Comparison of ENCODE assay signal across 13 cellular contexts in the genomic region with DNA sequence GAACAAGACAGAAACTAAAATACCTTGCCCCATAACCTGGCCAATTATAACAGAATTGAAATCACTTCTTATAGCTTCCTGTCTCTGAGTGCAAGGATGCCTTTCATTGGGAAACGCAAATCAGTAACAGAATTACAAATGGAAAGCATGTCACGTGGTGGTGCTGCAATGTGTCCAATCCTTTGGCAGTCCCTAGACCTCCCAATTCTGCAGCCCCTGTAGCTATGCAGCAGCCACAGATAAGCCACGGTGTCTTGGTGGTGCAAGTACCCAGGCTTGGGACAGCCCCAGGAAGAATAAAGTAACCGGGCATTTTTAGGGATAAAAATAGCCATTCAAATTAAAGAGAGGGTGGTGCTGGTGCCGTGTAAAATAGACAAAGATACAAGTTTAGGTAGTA.
A peak's percentile ranks its signal among the peaks of the same experiment; 100 is the strongest.
DNase-seq lines count a peak whose midpoint lies in the region; ATAC-seq, FAIRE-seq and TF ChIP-seq lines count a peak whose summit lies in the region.
"Had no signal": no experiment of that assay in that cellular context is flagged by ENCODE, and none has a peak within 500 bp of the region (broad histone marks: within the 10 kb centered on the region; RNA-seq: fewer than 3 reads in every experiment).

No MANE protein-coding gene starts in this region.

- in situ Hi-C loops in GM12878 (cut with MboI) = no loop called here

- TF ChIP-seq RAD21 in GM12878 (IDR thresholded peaks at IDR 0.05; ENCODE audit: insufficient read depth, low read depth, low read length) = no peak

- intact Hi-C loops in GM12878 (cut with micrococcal nuclease; ENCODE audit: unreplicated experiment) = no loop called here
- intact Hi-C loops in activated naive CD4-positive, alpha-beta T cell treated with anti-CD3 and anti-CD28 coated beads for 36 hours (cut with micrococcal nuclease) = no loop called here

- H3K9me3 Mint-ChIP-seq in activated naive CD4-positive, alpha-beta T cell treated with anti-CD3 and anti-CD28 coated beads for 36 hours = no peaks in the 10 kb centered on the region

- H3K4me3 Mint-ChIP-seq in activated naive CD4-positive, alpha-beta T cell treated with anti-CD3 and anti-CD28 coated beads for 36 hours = no peak overlapping the region

- CTCF ChIA-PET in GM12878 (lab: Yijun Ruan, JAX) = no interaction called here
- CTCF ChIA-PET in activated naive CD4-positive, alpha-beta T cell treated with anti-CD3 and anti-CD28 coated beads for 36 hours (lab: Charles Lee) = no interaction called here

- WGBS in GM12878 (ENCODE audit: insufficient coverage, insufficient replicate concordance, low lambda C conversion rate, missing lambda C conversion rate) = under 1% methylated on average over 5 of the region's 5 CpGs
- WGBS in mesodermal cell (ENCODE audit: insufficient coverage in 2 of 2), 2 experiments = 92 to 100% methylated on average over 4 to 5 of the region's 5 CpGs

- H3K4me1 Mint-ChIP-seq in activated naive CD4-positive, alpha-beta T cell treated with anti-CD3 and anti-CD28 coated beads for 36 hours (ENCODE audit: low read depth) = no peaks in the 10 kb centered on the region

- peaks cover 4% of the 10 kb centered on the region for H3K27me3 Mint-ChIP-seq in activated naive CD4-positive, alpha-beta T cell treated with anti-CD3 and anti-CD28 coated beads for 36 hours (ENCODE audit: low read depth)

- H3K27ac Mint-ChIP-seq in activated naive CD4-positive, alpha-beta T cell treated with anti-CD3 and anti-CD28 coated beads for 36 hours = no peak overlapping the region

- SMC1A ChIA-PET in GM12878 (lab: Charles Lee; ENCODE audit: uncharacterized antibody, unreplicated experiment) = interaction anchor here (1.5 kb wide), 1 partner anchor 29 kb away, joined by 4 read pairs; no protein-coding TSS in a partner anchor

- no TSS peak for BruUV-seq in GM12878 (replicated peaks; lab: Mats Ljungman, UMichigan)

- peak overlapping the region; percentile 66 for H2AFZ ChIP-seq in ACC112 (ENCODE audit: low read length, unreplicated experiment)
- peak overlapping the region; percentile 57 for H2AFZ ChIP-seq in GM12878 (ENCODE audit: control insufficient read depth, low read depth, low read length)

- POLR2A ChIA-PET in GM12878 (lab: Charles Lee) = no interaction called here

- H3K27ac ChIP-seq in ACC112 (ENCODE audit: low read depth, low read length) (peak overlapping the region; percentile 96), GM12878 (ENCODE audit: control insufficient read depth, insufficient read depth) (peak overlapping the region; percentile 20), mesodermal cell (ENCODE audit: low read depth, low read length, severe bottlenecking) (peak overlapping the region; percentile 93)

- no peak for TF ChIP-seq POLR2A in H54 (IDR thresholded peaks at IDR 0.05; ENCODE audit: low read depth, low read length)
- no peak for TF ChIP-seq POLR2A in GM12878 (IDR thresholded peaks at IDR 0.05; ENCODE audit: low read depth, low read length)

- H3K79me2 ChIP-seq in ACC112 (ENCODE audit: control insufficient read depth, insufficient read depth, low read length, unreplicated experiment) (no peaks in the 10 kb centered on the region), GM12878 (ENCODE audit: control insufficient read depth, insufficient read depth, low read length) (no peaks in the 10 kb centered on the region)

- H3K27me3 ChIP-seq in ACC112 (ENCODE audit: insufficient read depth, low read length) = no peaks in the 10 kb centered on the region
- H3K27me3 ChIP-seq in GM12878 (replicated peaks in 1 of 2; ENCODE audit: control insufficient read depth in 2 of 2, insufficient read depth in 2 of 2, low read length in 1 of 2) = no peaks in the 10 kb centered on the region

- DNase-seq in H54 (ENCODE audit: insufficient read length, low spot score) (no peak), GM12878 (ENCODE audit: low read depth, low spot score) (no peak), urothelium cell line (ENCODE audit: low spot score) (no peak)
- DNase-seq in activated naive CD4-positive, alpha-beta T cell treated with anti-CD3 and anti-CD28 coated beads for 36 hours = no peak
- DNase-seq: activated CD4-positive, alpha-beta T cell treated with anti-CD3 and anti-CD28 coated beads for 48 hours; effector CD8-positive, alpha-beta T cell; GDM1; stimulated activated CD4-positive, alpha-beta T cell treated with anti-CD3 and anti-CD28 coated beads, Interleukin-4, amount 100 ng/mL, for 24 hours; substantia nigra had no signal

- H3K9me3 ChIP-seq in GM12878 (replicated peaks; ENCODE audit: control insufficient read depth, insufficient read depth, low read length) (no peaks in the 10 kb centered on the region), mesodermal cell (ENCODE audit: control insufficient read depth, low read length) (no peaks in the 10 kb centered on the region)

- no peak for TF ChIP-seq EP300 in GM12878 (IDR thresholded peaks at IDR 0.05; ENCODE audit: borderline replicate concordance in 1 of 2, control insufficient read depth in 1 of 2, low read depth in 2 of 2, low read length in 2 of 2)

- H4K20me1 ChIP-seq in GM12878 (ENCODE audit: control insufficient read depth, insufficient read depth) = no peaks in the 10 kb centered on the region

- no peak for TF ChIP-seq CTCF in GM12878 (IDR thresholded peaks at IDR 0.05 in 2 of 3, conservative IDR thresholded peaks at IDR 0.05 in 1 of 3; ENCODE audit: control insufficient read depth in 2 of 3, extremely low read depth in 1 of 3, insufficient read depth in 1 of 3, low read depth in 3 of 3, low read length in 3 of 3)

- FAIRE-seq in H54 (lab: Jason Lieb, UNC) (peak; percentile 65), GM12878 (lab: Jason Lieb, UNC) (no peak), urothelium cell line (lab: Jason Lieb, UNC) (no peak)

- ATAC-seq in GM12878 (no peak), GM18873 (IDR thresholded peaks at IDR 0.05; ENCODE audit: low FRiP score, unreplicated experiment) (no peak), HG03045 (IDR thresholded peaks at IDR 0.05; ENCODE audit: unreplicated experiment) (no peak)

- RAD21 ChIA-PET in GM12878 (lab: Charles Lee; ENCODE audit: unreplicated experiment) = no interaction called here

- H3K36me3 ChIP-seq in ACC112 (ENCODE audit: insufficient read depth, low read length) (no peaks in the 10 kb centered on the region), GM12878 (ENCODE audit: control insufficient read depth in 2 of 2, insufficient read depth in 2 of 2, low read length in 1 of 2) (no peaks in the 10 kb centered on the region), mesodermal cell (ENCODE audit: control insufficient read depth, insufficient read depth, low read length) (no peaks in the 10 kb centered on the region)

- no peaks in the 10 kb centered on the region for H3K36me3 Mint-ChIP-seq in activated naive CD4-positive, alpha-beta T cell treated with anti-CD3 and anti-CD28 coated beads for 36 hours (ENCODE audit: low read depth)

- H3K4me3 ChIP-seq in ACC112 (ENCODE audit: low read depth, low read length) (peak overlapping the region; percentile 28; the same call in 1 of the 2 replicates), GM12878 (peak overlapping the region; percentile 3; the same call in 1 of the 2 replicates), mesodermal cell (ENCODE audit: extremely low read depth, insufficient read depth, low read length, poor library complexity, severe bottlenecking) (no peak overlapping the region)

- H3K4me2 ChIP-seq in GM12878 (ENCODE audit: control insufficient read depth, insufficient read depth) = 0 out of 2 replicates have a peak overlapping the region, but pooled peaks have one; percentile 15

- peaks cover 50% of the 10 kb centered on the region for H3K4me1 ChIP-seq in ACC112 (ENCODE audit: control insufficient read depth, insufficient read depth, low read length, unreplicated experiment)
- H3K4me1 ChIP-seq in GM12878 (ENCODE audit: control insufficient read depth, insufficient read depth, low read length) = peaks cover 8% of the 10 kb centered on the region
- H3K4me1 ChIP-seq in mesodermal cell (ENCODE audit: control insufficient read depth, insufficient read depth, low read length, poor library complexity, severe bottlenecking) = peaks cover 21% of the 10 kb centered on the region

- H3K9ac ChIP-seq in GM12878 (ENCODE audit: control insufficient read depth, insufficient read depth, low read length) = no peak overlapping the region

TF ChIP-seq in GM12878, 131 proteins besides CTCF, POLR2A, EP300 and RAD21:
- TF ChIP-seq, protein P1, sequence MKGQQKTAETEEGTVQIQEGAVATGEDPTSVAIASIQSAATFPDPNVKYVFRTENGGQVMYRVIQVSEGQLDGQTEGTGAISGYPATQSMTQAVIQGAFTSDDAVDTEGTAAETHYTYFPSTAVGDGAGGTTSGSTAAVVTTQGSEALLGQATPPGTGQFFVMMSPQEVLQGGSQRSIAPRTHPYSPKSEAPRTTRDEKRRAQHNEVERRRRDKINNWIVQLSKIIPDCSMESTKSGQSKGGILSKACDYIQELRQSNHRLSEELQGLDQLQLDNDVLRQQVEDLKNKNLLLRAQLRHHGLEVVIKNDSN (IDR thresholded peaks at IDR 0.05; ENCODE audit: borderline replicate concordance, extremely low read length, insufficient read depth, low read depth, low read length) = peak; percentile 24
- TF ChIP-seq SPI1 (IDR thresholded peaks at IDR 0.05; ENCODE audit: borderline replicate concordance, insufficient read depth, low read depth, low read length) = no peak

Comparison
In these comparisons a context has a peak if more than half of its experiments do, and no peak if none do; other contexts are left out.
1. H3K27ac ChIP-seq: peak in every context shown above with its lines; median percentile 96 in ACC112; 93 in mesodermal cell; 20 in GM12878.